19 cellular contexts compared by ENCODE assay signal in genomic region chr20:62242196-62242595, GRCh38. TPM values are rescaled to one million over a fixed set of nuclear protein-coding genes. Genes with fewer than 3 reads are reported as not detected.
A peak's percentile ranks its signal among the peaks of the same experiment; 100 is the strongest.
DNase-seq lines count a peak whose midpoint lies in the region; ATAC-seq and TF ChIP-seq lines count a peak whose summit lies in the region.
"Had no signal": no experiment of that assay in that cellular context is flagged by ENCODE, and none has a peak within 500 bp of the region (broad histone marks: within the 10 kb centered on the region; RNA-seq: fewer than 3 reads in every experiment).

No MANE protein-coding gene starts in this region.

- H3K27me3 Mint-ChIP-seq in GM23338 (ENCODE audit: insufficient read depth, low read depth, poor library complexity) (peaks cover 11% of the 10 kb centered on the region), endodermal cell (ENCODE audit: insufficient read depth) (no peaks in the 10 kb centered on the region)

- H3K9me3 Mint-ChIP-seq in GM23338: no peaks in the 10 kb centered on the region
- H3K9me3 Mint-ChIP-seq in endodermal cell: no peaks in the 10 kb centered on the region

- ATAC-seq in GM23338 (no peak), gastrocnemius medialis (no peak)
- ATAC-seq: GM12878, HepG2 had no signal

- intact Hi-C loops in gastrocnemius medialis (cut with DNase I; ENCODE audit: low total_unique reads): no loop called here

- no peak overlapping the region for H2AFZ ChIP-seq in GM23338

- H3K4me3 ChIP-seq in GM23338 (no peak overlapping the region), endodermal cell (ENCODE audit: low read length) (no peak overlapping the region), gastrocnemius medialis (no peak overlapping the region)
- H3K4me3 ChIP-seq: esophagus muscularis mucosa, GM12878, SJCRH30 had no signal

- H3K36me3 ChIP-seq in GM23338 (ENCODE audit: insufficient read depth) (no peaks in the 10 kb centered on the region), endodermal cell (ENCODE audit: control insufficient read depth, insufficient read depth, low read length) (peaks cover 4% of the 10 kb centered on the region), gastrocnemius medialis (no peaks in the 10 kb centered on the region)
- H3K36me3 ChIP-seq: SJCRH30 had no signal

- in situ Hi-C loops in gastrocnemius medialis (cut with MboI; ENCODE audit: low sequenced_read_pairs in 4 of 4): no loop called here

- peaks cover 27% of the 10 kb centered on the region for H4K20me1 ChIP-seq in GM23338 (replicated peaks; ENCODE audit: insufficient read depth)

- peaks cover 5% of the 10 kb centered on the region; the same call in 1 of the 3 replicates for H3K36me3 Mint-ChIP-seq in GM23338 (ENCODE audit: low read depth)
- H3K36me3 Mint-ChIP-seq in endodermal cell (ENCODE audit: low read depth): peaks cover 32% of the 10 kb centered on the region

- TF ChIP-seq CTCF in GM23338 (conservative IDR thresholded peaks at IDR 0.05; ENCODE audit: low read depth in 2 of 2): no peak
- no peak for TF ChIP-seq CTCF in RWPE1 (conservative IDR thresholded peaks at IDR 0.05; ENCODE audit: low read depth)
- no peak for TF ChIP-seq CTCF in endodermal cell (conservative IDR thresholded peaks at IDR 0.05)
- no peak for TF ChIP-seq CTCF in gastrocnemius medialis (IDR thresholded peaks at IDR 0.05 in 4 of 5, conservative IDR thresholded peaks at IDR 0.05 in 1 of 5)

- peaks cover 9% of the 10 kb centered on the region for H3K4me1 ChIP-seq in GM23338 (ENCODE audit: insufficient read depth)
- no peaks in the 10 kb centered on the region for H3K4me1 ChIP-seq in endodermal cell (ENCODE audit: control insufficient read depth, insufficient read depth, low read length)
- peaks cover 61 to 70% of the 10 kb centered on the region in 2 donors for H3K4me1 ChIP-seq in gastrocnemius medialis

- H3K27ac ChIP-seq in GM23338 (ENCODE audit: low read depth): peak overlapping the region; percentile 63; the same call in 1 of the 2 replicates
- H3K27ac ChIP-seq in RWPE1: peak overlapping the region; percentile 72
- no peak overlapping the region for H3K27ac ChIP-seq in endodermal cell (ENCODE audit: low read depth, low read length)
- H3K27ac ChIP-seq in gastrocnemius medialis: peak overlapping the region; percentile 31 to 91 (median 66)
- H3K27ac ChIP-seq: SJCRH30 had no signal

- H3K9ac ChIP-seq in endodermal cell (ENCODE audit: extremely low read depth, low read length, poor library complexity, severe bottlenecking): no peak overlapping the region

- H3K9me3 ChIP-seq in endodermal cell (ENCODE audit: control insufficient read depth, low read length) (no peaks in the 10 kb centered on the region), gastrocnemius medialis (no peaks in the 10 kb centered on the region)
- H3K9me3 ChIP-seq: esophagus muscularis mucosa, SJCRH30 had no signal

- WGBS in endodermal cell (ENCODE audit: insufficient coverage in 1 of 2, insufficient read length in 1 of 2), 2 experiments: 96 to 97% methylated on average over 6 of the region's 6 CpGs

- 0 out of 2 replicates have a peak, but pooled peaks cover 3% of the 10 kb centered on the region for H3F3A ChIP-seq in GM23338 (replicated peaks; ENCODE audit: low read depth)

- CTCF ChIA-PET in RWPE1 (lab: Yijun Ruan, JAX): interaction anchor here (0.6 to 1.2 kb wide), 3 partner anchors 12 to 656 kb away, joined by 3 read pairs; no protein-coding TSS in a partner anchor

- H3K27me3 ChIP-seq in GM23338 (ENCODE audit: insufficient read depth): no peaks in the 10 kb centered on the region
- no peaks in the 10 kb centered on the region for H3K27me3 ChIP-seq in endodermal cell (ENCODE audit: control insufficient read depth, insufficient read depth, low read length, poor library complexity, severe bottlenecking)
- H3K27me3 ChIP-seq in gastrocnemius medialis: no peaks in the 10 kb centered on the region
- H3K27me3 ChIP-seq: esophagus muscularis mucosa, SJCRH30 had no signal

- no peak for DNase-seq in GM23338 (ENCODE audit: low spot score)
- no peak for DNase-seq in RWPE1 (ENCODE audit: low spot score)
- DNase-seq in endodermal cell: no peak
- no peak for DNase-seq in gastrocnemius medialis
- DNase-seq in C1 segment of cervical spinal cord (lab: John Stamatoyannopoulos, UW): no peak
- no peak for DNase-seq in glomerular visceral epithelial cell (ENCODE audit: extremely low spot score)
- DNase-seq in HUDEP-2 (lab: John Stamatoyannopoulos, UW; ENCODE audit: unreplicated experiment in 76 of 76): no peak
- DNase-seq: activated gamma-delta T cell treated with Interleukin-2 at 50 U/mL for 16 hours, aorta, cortex of kidney, head of caudate nucleus, NCI-H1694 treated with DMSO at 0.1 percent for 48 hours, SJCRH30 had no signal

- no peak overlapping the region; the same call in 1 of the 2 replicates for H3K27ac Mint-ChIP-seq in GM23338
- peak overlapping the region; percentile 20 for H3K27ac Mint-ChIP-seq in endodermal cell

- H3K4me2 ChIP-seq in GM23338: no peak overlapping the region

- peaks cover 81% of the 10 kb centered on the region for H3K79me2 ChIP-seq in GM23338 (replicated peaks; ENCODE audit: insufficient read depth)

- POLR2A ChIA-PET in RWPE1 (lab: Yijun Ruan, JAX; ENCODE audit: low non-redundant PET): interaction anchor here (0.6 kb wide), 1 partner anchor 8 kb away, joined by 3 read pairs; no protein-coding TSS in a partner anchor

- no peak for TF ChIP-seq POLR2A in gastrocnemius medialis (IDR thresholded peaks at IDR 0.05)

- no peak overlapping the region for H3K4me3 Mint-ChIP-seq in GM23338
- no peak overlapping the region for H3K4me3 Mint-ChIP-seq in endodermal cell

- peaks cover 17% of the 10 kb centered on the region for H3K4me1 Mint-ChIP-seq in GM23338
- peaks cover 15% of the 10 kb centered on the region for H3K4me1 Mint-ChIP-seq in endodermal cell

- H3K9me2 ChIP-seq in GM23338 (ENCODE audit: insufficient read depth): no peaks in the 10 kb centered on the region

TF ChIP-seq in GM23338, 12 proteins besides CTCF, POLR2A, EP300 and RAD21 (continues in another document):
- TF ChIP-seq JUNB (IDR thresholded peaks at IDR 0.05; ENCODE audit: unreplicated experiment): no peak
- TF ChIP-seq POLR2AphosphoS5 (IDR thresholded peaks at IDR 0.05; ENCODE audit: low read depth): no peak
- TF ChIP-seq ZNF331 (CRISPR knock-in tag; IDR thresholded peaks at IDR 0.05; ENCODE audit: low read depth): no peak
- TF ChIP-seq CREB1 (CRISPR knock-in tag; IDR thresholded peaks at IDR 0.05; ENCODE audit: low read depth): no peak
- TF ChIP-seq ZNF114 (CRISPR knock-in tag; IDR thresholded peaks at IDR 0.05): no peak
- TF ChIP-seq REST (IDR thresholded peaks at IDR 0.05; ENCODE audit: unreplicated experiment): no peak
- no peak for TF ChIP-seq STAT1 (IDR thresholded peaks at IDR 0.05; ENCODE audit: unreplicated experiment)
- TF ChIP-seq EZH2 (IDR thresholded peaks at IDR 0.05; ENCODE audit: low read depth, unreplicated experiment): no peak

RNA-seq across cellular contexts. Expression of gene OSBPL2, which starts 3.9 kb away (rescaled TPM):
- total RNA-seq in GM23338 (2014; rRNA removed; shearing (Covaris generic)): 24.2 and 31.2 TPM in 2 replicates
- 16.6 and 19.4 TPM in 2 replicates for polyA plus RNA-seq in GM23338 (2016; fragmentation: Nextera tagmentation; extraction: Ambion mirVana)
- 10 to 100 TPM; 46.7 to 50.3 TPM for total RNA-seq in endodermal cell
- 21.6 TPM for polyA plus RNA-seq in endodermal cell (2013, experiment 1 of 2)
- 22.1 TPM for polyA plus RNA-seq in endodermal cell (2013, experiment 2 of 2)
- 10 to 100 TPM; 15.8 to 26.4 (median 19.6) TPM for total RNA-seq in gastrocnemius medialis

RNA-seq across cellular contexts. Expression of gene HRH3, which starts 22.1 kb away (rescaled TPM):
- 2.9 and 5.2 TPM in 2 replicates for total RNA-seq in GM23338 (2014; rRNA removed; shearing (Covaris generic))
- 1.5 and 2.0 TPM in 2 replicates for polyA plus RNA-seq in GM23338 (2016; fragmentation: Nextera tagmentation; extraction: Ambion mirVana)
- total RNA-seq in endodermal cell: under 1 TPM in 1 of 2 donors, not detected in 1; 0.44 TPM
- polyA plus RNA-seq in endodermal cell (2013, experiment 1 of 2): 1.5 TPM
- 1.4 TPM for polyA plus RNA-seq in endodermal cell (2013, experiment 2 of 2)
- not detected for total RNA-seq in gastrocnemius medialis
- total RNA-seq: aorta, esophagus muscularis mucosa, G401, GM12878, mesenteric fat pad, SJCRH30, subcutaneous adipose tissue had no signal
- polyA plus RNA-seq: aorta, GM12878, HepG2 had no signal

RNA-seq across cellular contexts. Expression of gene MTG2, which starts 59.4 kb away (rescaled TPM):
- 11.3 and 13.6 TPM in 2 replicates for total RNA-seq in GM23338 (2014; rRNA removed; shearing (Covaris generic))
- 11.7 and 15.4 TPM in 2 replicates for polyA plus RNA-seq in GM23338 (2016; fragmentation: Nextera tagmentation; extraction: Ambion mirVana)
- total RNA-seq in endodermal cell (10 to 100 TPM; 28.2 to 29.6 TPM), gastrocnemius medialis (10 to 100 TPM; 21.0 to 50.8 (median 29.3) TPM)
- polyA plus RNA-seq in endodermal cell (2013, experiment 1 of 2): 23.8 TPM
- 21.6 TPM for polyA plus RNA-seq in endodermal cell (2013, experiment 2 of 2)
